In the genomic region with DNA sequence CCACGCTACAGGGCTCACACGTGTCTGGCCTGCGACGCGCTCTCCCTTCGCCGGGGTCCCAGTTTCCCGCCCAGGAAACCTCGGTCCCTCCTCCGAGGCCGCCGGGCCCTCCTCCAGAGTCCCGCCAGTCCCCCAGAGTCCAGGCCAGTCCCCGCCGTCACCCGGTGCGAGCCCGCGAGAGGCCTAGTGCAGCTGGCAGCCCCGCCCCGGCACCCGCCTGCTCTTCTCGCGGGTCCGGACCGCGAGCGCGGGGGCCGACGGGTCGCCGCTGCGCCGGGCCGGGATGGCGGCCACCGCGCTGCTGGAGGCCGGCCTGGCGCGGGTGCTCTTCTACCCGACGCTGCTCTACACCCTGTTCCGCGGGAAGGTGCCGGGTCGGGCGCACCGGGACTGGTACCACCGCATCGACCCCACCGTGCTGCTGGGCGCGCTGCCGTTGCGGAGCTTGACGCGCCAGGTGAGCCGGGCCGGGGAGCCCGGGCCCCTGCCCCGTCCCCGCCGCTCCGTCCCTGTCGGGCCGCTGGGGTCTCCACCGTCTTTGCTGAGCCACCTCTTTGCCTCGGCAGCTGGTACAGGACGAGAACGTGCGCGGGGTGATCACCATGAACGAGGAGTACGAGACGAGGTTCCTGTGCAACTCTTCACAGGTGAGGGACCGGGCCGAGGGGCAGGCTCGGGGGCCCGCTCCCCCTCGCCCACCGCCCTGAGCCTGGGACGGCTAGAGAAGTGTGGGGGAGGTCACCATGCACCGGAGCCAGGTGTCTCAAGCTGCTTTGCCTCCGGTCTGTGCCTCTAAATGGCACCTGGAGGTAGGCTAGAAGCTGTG, we compare ENCODE assay signal across 8 cellular contexts. TPM values are rescaled to one million over a fixed set of nuclear protein-coding genes. Genes with fewer than 3 reads are reported as not detected.
DNase-seq lines count a peak whose midpoint lies in the region; ATAC-seq lines count a peak whose summit lies in the region.

A gene with protein sequence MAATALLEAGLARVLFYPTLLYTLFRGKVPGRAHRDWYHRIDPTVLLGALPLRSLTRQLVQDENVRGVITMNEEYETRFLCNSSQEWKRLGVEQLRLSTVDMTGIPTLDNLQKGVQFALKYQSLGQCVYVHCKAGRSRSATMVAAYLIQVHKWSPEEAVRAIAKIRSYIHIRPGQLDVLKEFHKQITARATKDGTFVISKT (plus strand): TSS at position 260 of the 826 bp plus-strand sequence. CDS start 24 bp downstream, at position 284.

- peak within 1 kb of the TSS; percentile 43 for H3K27ac ChIP-seq in epithelial cell of prostate

- H3K27ac Mint-ChIP-seq in stimulated activated memory B cell treated with anti-CD40 and anti-IgM and Interleukin-4, amounts not matched to agents 10 μg/mL and 1 μg/mL and 100 μg/mL, for 72 hours, result peak within 1 kb of the TSS; percentile 93

- H3K4me3 Mint-ChIP-seq in stimulated activated memory B cell treated with anti-CD40 and anti-IgM and Interleukin-4, amounts not matched to agents 10 μg/mL and 1 μg/mL and 100 μg/mL, for 72 hours, result peak within 1 kb of the TSS; percentile 86

- peaks cover 18% of the 10 kb centered on the region for H3K4me1 Mint-ChIP-seq in stimulated activated memory B cell treated with anti-CD40 and anti-IgM and Interleukin-4, amounts not matched to agents 10 μg/mL and 1 μg/mL and 100 μg/mL, for 72 hours

- no peaks in the 10 kb centered on the region for H3K9me3 Mint-ChIP-seq in stimulated activated memory B cell treated with anti-CD40 and anti-IgM and Interleukin-4, amounts not matched to agents 10 μg/mL and 1 μg/mL and 100 μg/mL, for 72 hours

- H3K27me3 Mint-ChIP-seq in stimulated activated memory B cell treated with anti-CD40 and anti-IgM and Interleukin-4, amounts not matched to agents 10 μg/mL and 1 μg/mL and 100 μg/mL, for 72 hours, result no peaks in the 10 kb centered on the region

- DNase-seq in AML-193 (lab: John Stamatoyannopoulos, UW), result peak; percentile 36 to 60
- DNase-seq in NOMO-1 treated with dmso at 0.1 percent for 144 hours (lab: John Stamatoyannopoulos, UW; ENCODE audit: unreplicated experiment), result peak; percentile 68
- DNase-seq in activated CD8-positive, alpha-beta memory T cell treated with anti-CD3 and anti-CD28 coated beads, Interleukin-2, amount 50 U/mL, for 48 hours, result peak; percentile 87
- no peak for DNase-seq in epithelial cell of prostate (ENCODE audit: low read depth, low spot score)
- peak; percentile 50 for DNase-seq in mucosa of gallbladder (ENCODE audit: low spot score)

- ATAC-seq in GM18907 (IDR thresholded peaks at IDR 0.05; ENCODE audit: unreplicated experiment), result peak; percentile 90
- peak; percentile 79 for ATAC-seq in HG03139 (IDR thresholded peaks at IDR 0.05; ENCODE audit: unreplicated experiment)
- ATAC-seq in stimulated activated memory B cell treated with anti-CD40 and anti-IgM and Interleukin-4, amounts not matched to agents 10 μg/mL and 1 μg/mL and 100 μg/mL, for 72 hours, result peak; percentile 95

- H3K36me3 Mint-ChIP-seq in stimulated activated memory B cell treated with anti-CD40 and anti-IgM and Interleukin-4, amounts not matched to agents 10 μg/mL and 1 μg/mL and 100 μg/mL, for 72 hours, result no peaks in the 10 kb centered on the region

RNA-seq across cellular contexts. Expression of the gene that starts here (rescaled TPM):
- 45.1 TPM for total RNA-seq in mucosa of gallbladder
